In genomic region chr11:78312712-78313111, GRCh38 we compare ENCODE assay signal across 9 cellular contexts.
DNase-seq lines count a peak whose midpoint lies in the region; ATAC-seq and TF ChIP-seq lines count a peak whose summit lies in the region.
"Had no signal": no experiment of that assay in that cellular context is flagged by ENCODE, and none has a peak within 500 bp of the region (broad histone marks: within the 10 kb centered on the region; RNA-seq: fewer than 3 reads in every experiment).

No MANE protein-coding gene starts in this region.

- H3K4me1 Mint-ChIP-seq in activated T-helper 2 cell treated with anti-CD3 and anti-CD28 coated beads, Interferon-gamma antibody, Interleukin-2, Interleukin-4, amounts not matched to agents 10 μg/mL and 5 μg/mL and 100 μg/mL, durations not matched to agents 14 hours and 24 hours and 36 hours (ENCODE audit: low read depth): peaks cover 84% of the 10 kb centered on the region
- no peaks in the 10 kb centered on the region for H3K4me1 Mint-ChIP-seq in stimulated activated effector memory CD8-positive, alpha-beta T cell treated with anti-CD3 and anti-CD28 coated beads, Interleukin-12 subunit alpha, Interleukin-12 subunit beta, amount 100 ng/mL, for 72 hours

- H3K9me3 Mint-ChIP-seq in activated T-helper 2 cell treated with anti-CD3 and anti-CD28 coated beads, Interferon-gamma antibody, Interleukin-2, Interleukin-4, amounts not matched to agents 10 μg/mL and 5 μg/mL and 100 μg/mL, durations not matched to agents 14 hours and 24 hours and 36 hours: peaks cover 9% of the 10 kb centered on the region
- H3K9me3 Mint-ChIP-seq in stimulated activated effector memory CD8-positive, alpha-beta T cell treated with anti-CD3 and anti-CD28 coated beads, Interleukin-12 subunit alpha, Interleukin-12 subunit beta, amount 100 ng/mL, for 72 hours: no peaks in the 10 kb centered on the region

- peak; percentile 36 for DNase-seq in GM13977 (ENCODE audit: low spot score)
- DNase-seq in activated T-helper 2 cell treated with anti-CD3 and anti-CD28 coated beads, Interferon-gamma antibody, Interleukin-2, Interleukin-4, amounts not matched to agents 10 μg/mL and 5 μg/mL and 100 μg/mL, durations not matched to agents 14 hours and 24 hours and 36 hours (ENCODE audit: low spot score): no peak
- no peak for DNase-seq in stimulated activated effector memory CD8-positive, alpha-beta T cell treated with anti-CD3 and anti-CD28 coated beads, Interleukin-12 subunit alpha, Interleukin-12 subunit beta, amount 100 ng/mL, for 72 hours (ENCODE audit: low spot score in 2 of 2)
- no peak for DNase-seq in activated T-cell treated with anti-CD3 and anti-CD28 coated beads, Interleukin-2, amount 50 U/mL, for 48 hours
- DNase-seq in cardiac septum (ENCODE audit: low spot score): no peak
- no peak for DNase-seq in NCI-H69 (lab: John Stamatoyannopoulos, UW)
- DNase-seq: stimulated activated CD4-positive, alpha-beta T cell treated with anti-CD3 and anti-CD28 coated beads, Interleukin-1b, Interleukin-23, amount 100 ng/mL, for 48 hours had no signal

- H3K36me3 Mint-ChIP-seq in activated T-helper 2 cell treated with anti-CD3 and anti-CD28 coated beads, Interferon-gamma antibody, Interleukin-2, Interleukin-4, amounts not matched to agents 10 μg/mL and 5 μg/mL and 100 μg/mL, durations not matched to agents 14 hours and 24 hours and 36 hours (ENCODE audit: low read depth): peaks cover 41% of the 10 kb centered on the region
- no peaks in the 10 kb centered on the region for H3K36me3 Mint-ChIP-seq in stimulated activated effector memory CD8-positive, alpha-beta T cell treated with anti-CD3 and anti-CD28 coated beads, Interleukin-12 subunit alpha, Interleukin-12 subunit beta, amount 100 ng/mL, for 72 hours

- no peak overlapping the region for H3K4me3 Mint-ChIP-seq in activated T-helper 2 cell treated with anti-CD3 and anti-CD28 coated beads, Interferon-gamma antibody, Interleukin-2, Interleukin-4, amounts not matched to agents 10 μg/mL and 5 μg/mL and 100 μg/mL, durations not matched to agents 14 hours and 24 hours and 36 hours (ENCODE audit: low read depth)
- H3K4me3 Mint-ChIP-seq in stimulated activated effector memory CD8-positive, alpha-beta T cell treated with anti-CD3 and anti-CD28 coated beads, Interleukin-12 subunit alpha, Interleukin-12 subunit beta, amount 100 ng/mL, for 72 hours: no peak overlapping the region

- TF ChIP-seq CTCF in GM13977 (IDR thresholded peaks at IDR 0.05; ENCODE audit: extremely low read depth, insufficient read depth, missing control alignments): no peak

- peak; percentile 51 for ATAC-seq in HG02870 (IDR thresholded peaks at IDR 0.05; ENCODE audit: unreplicated experiment)
- ATAC-seq in stimulated activated effector memory CD8-positive, alpha-beta T cell treated with anti-CD3 and anti-CD28 coated beads, Interleukin-12 subunit alpha, Interleukin-12 subunit beta, amount 100 ng/mL, for 72 hours: peak; percentile 60
- ATAC-seq in HG02759 (IDR thresholded peaks at IDR 0.05; ENCODE audit: unreplicated experiment): no peak

- no peaks in the 10 kb centered on the region for H3K27me3 Mint-ChIP-seq in activated T-helper 2 cell treated with anti-CD3 and anti-CD28 coated beads, Interferon-gamma antibody, Interleukin-2, Interleukin-4, amounts not matched to agents 10 μg/mL and 5 μg/mL and 100 μg/mL, durations not matched to agents 14 hours and 24 hours and 36 hours (ENCODE audit: low read depth)

- in situ Hi-C loops in GM13977 (cut with MboI; ENCODE audit: low pct_unique_long_range_greater_than_20kb, low sequenced_read_pairs, unreplicated experiment): no loop called here

- H3K27ac Mint-ChIP-seq in activated T-helper 2 cell treated with anti-CD3 and anti-CD28 coated beads, Interferon-gamma antibody, Interleukin-2, Interleukin-4, amounts not matched to agents 10 μg/mL and 5 μg/mL and 100 μg/mL, durations not matched to agents 14 hours and 24 hours and 36 hours: peak overlapping the region; percentile 79
- no peak overlapping the region for H3K27ac Mint-ChIP-seq in stimulated activated effector memory CD8-positive, alpha-beta T cell treated with anti-CD3 and anti-CD28 coated beads, Interleukin-12 subunit alpha, Interleukin-12 subunit beta, amount 100 ng/mL, for 72 hours

- intact Hi-C loops in activated T-helper 2 cell treated with anti-CD3 and anti-CD28 coated beads, Interferon-gamma antibody, Interleukin-2, Interleukin-4, amounts not matched to agents 10 μg/mL and 5 μg/mL and 100 μg/mL, durations not matched to agents 14 hours and 24 hours and 36 hours (cut with micrococcal nuclease): loop anchor here (1.0 to 5.0 kb wide), 5 partner anchors 9 to 85 kb away; no protein-coding TSS in a partner anchor
- intact Hi-C loops in cardiac septum (cut with DNase I): loop anchor here (5.0 kb wide), 2 partner anchors 80 to 105 kb away; partner anchors contain the start of gene GAB2
